Comparison of ENCODE assay signal across 9 cellular contexts in the genomic region with DNA sequence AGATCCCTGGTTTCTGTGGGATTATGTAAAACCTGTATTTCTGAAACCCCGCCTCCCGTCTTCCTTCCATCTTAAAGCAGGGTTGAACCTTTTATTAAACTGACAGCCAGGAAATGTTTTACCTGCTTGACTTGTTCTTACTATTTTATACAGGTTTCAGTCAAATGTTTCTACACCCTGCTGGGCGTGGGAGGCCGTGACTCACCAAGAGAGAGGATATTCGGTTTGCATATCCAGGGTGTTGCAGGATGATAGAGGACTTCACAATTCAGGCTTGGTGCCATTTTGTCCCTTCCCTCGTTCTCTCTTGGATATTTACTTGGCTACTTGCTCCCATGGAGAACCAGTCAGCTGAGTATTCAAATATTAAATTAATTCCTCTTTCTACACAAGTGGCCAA.
DNase-seq lines count a peak whose midpoint lies in the region; ATAC-seq and TF ChIP-seq lines count a peak whose summit lies in the region.
"Had no signal": no experiment of that assay in that cellular context is flagged by ENCODE, and none has a peak within 500 bp of the region (broad histone marks: within the 10 kb centered on the region; RNA-seq: fewer than 3 reads in every experiment).

No MANE protein-coding gene starts in this region.

- CTCF ChIA-PET in activated CD4-positive, alpha-beta T cell treated with anti-CD3 and anti-CD28 coated beads for 36 hours (lab: Charles Lee) = interaction anchor here (0.7 to 3.0 kb wide), 5 partner anchors 9 to 131 kb away, joined by 3 to 12 read pairs (median 3); no protein-coding TSS in a partner anchor

- TF ChIP-seq EP300 in stomach (IDR thresholded peaks at IDR 0.05) = no peak

- H3K4me1 Mint-ChIP-seq in activated CD4-positive, alpha-beta T cell treated with anti-CD3 and anti-CD28 coated beads for 36 hours = peaks cover 44% of the 10 kb centered on the region

- no peaks in the 10 kb centered on the region for H3K9me3 ChIP-seq in stomach

- H3K36me3 ChIP-seq in stomach = no peaks in the 10 kb centered on the region

- ATAC-seq in activated CD4-positive, alpha-beta T cell treated with anti-CD3 and anti-CD28 coated beads for 36 hours = peak; percentile 83

- 56 to 74% (median 65%) methylated on average over 6 of the region's 6 CpGs for WGBS in stomach, 5 donors

- no peaks in the 10 kb centered on the region for H3K36me3 Mint-ChIP-seq in activated CD4-positive, alpha-beta T cell treated with anti-CD3 and anti-CD28 coated beads for 36 hours (ENCODE audit: low read depth)

- no peaks in the 10 kb centered on the region for H3K27me3 ChIP-seq in stomach

- DNase-seq in activated CD4-positive, alpha-beta T cell treated with anti-CD3 and anti-CD28 coated beads for 36 hours = peak; percentile 88
- no peak for DNase-seq in activated CD4-positive, alpha-beta T cell treated with anti-CD3 and anti-CD28 coated beads for 1 hour
- DNase-seq in NB4 (ENCODE audit: low read depth) = peak; percentile 11
- DNase-seq in glomerular visceral epithelial cell (ENCODE audit: extremely low spot score) = peak; percentile 44
- peak; percentile 55 for DNase-seq in stomach
- no peak for DNase-seq in NCI-H774 (lab: John Stamatoyannopoulos, UW)
- DNase-seq in islet precursor cell = no peak
- no peak for DNase-seq in NCI-H1417 treated with DMSO at 0.1 percent for 48 hours (lab: John Stamatoyannopoulos, UW)

- no peak for TF ChIP-seq CTCF in NB4 (IDR thresholded peaks at IDR 0.05; ENCODE audit: low read depth, low read length)
- no peak for TF ChIP-seq CTCF in stomach (IDR thresholded peaks at IDR 0.05)

- no peaks in the 10 kb centered on the region for H3K27me3 Mint-ChIP-seq in activated CD4-positive, alpha-beta T cell treated with anti-CD3 and anti-CD28 coated beads for 36 hours

- H3K9me3 Mint-ChIP-seq in activated CD4-positive, alpha-beta T cell treated with anti-CD3 and anti-CD28 coated beads for 36 hours (ENCODE audit: low read depth) = no peaks in the 10 kb centered on the region

- no peak overlapping the region for H3K4me3 Mint-ChIP-seq in activated CD4-positive, alpha-beta T cell treated with anti-CD3 and anti-CD28 coated beads for 36 hours

- peak overlapping the region; percentile 61 for H3K27ac Mint-ChIP-seq in activated CD4-positive, alpha-beta T cell treated with anti-CD3 and anti-CD28 coated beads for 36 hours

- H3K4me3 ChIP-seq in NB4 (ENCODE audit: low read depth, low read length) (no peak overlapping the region), stomach (no peak overlapping the region)

- intact Hi-C loops in activated CD4-positive, alpha-beta T cell treated with anti-CD3 and anti-CD28 coated beads for 36 hours (cut with DNase I, micrococcal nuclease) = loop anchor here in 1 of 2 experiments (1.0 kb wide), 1 partner anchor 12 kb away; no protein-coding TSS in a partner anchor
- intact Hi-C loops in stomach (cut with DNase I; ENCODE audit: low total_unique reads) = no loop called here

- H3K27ac ChIP-seq in stomach = peak overlapping the region in 2 of 5 donors; percentile 8 to 44
- H3K27ac ChIP-seq: HL-60 had no signal

- POLR2A ChIA-PET in activated CD4-positive, alpha-beta T cell treated with anti-CD3 and anti-CD28 coated beads for 36 hours (lab: Charles Lee) = no interaction called here

- TF ChIP-seq POLR2A in NB4 (IDR thresholded peaks at IDR 0.05; ENCODE audit: extremely low read depth, insufficient read length) (no peak), stomach (IDR thresholded peaks at IDR 0.05) (no peak)

- H3K4me1 ChIP-seq in stomach = peaks cover 0 to 17% (median 6%) of the 10 kb centered on the region in 4 donors

Comparison
In these comparisons a context has a peak if more than half of its experiments do, and no peak if none do; other contexts are left out.
1. DNase-seq: peak in activated CD4-positive, alpha-beta T cell treated with anti-CD3 and anti-CD28 coated beads for 36 hours (single experiment), NB4 (single experiment), glomerular visceral epithelial cell (single experiment) and stomach (single experiment); none in activated CD4-positive, alpha-beta T cell treated with anti-CD3 and anti-CD28 coated beads for 1 hour (single experiment), NCI-H774 (single experiment), islet precursor cell (single experiment) and NCI-H1417 treated with DMSO at 0.1 percent for 48 hours (single experiment).